Comparison of ENCODE assay signal across 2 cellular contexts in the genomic region with DNA sequence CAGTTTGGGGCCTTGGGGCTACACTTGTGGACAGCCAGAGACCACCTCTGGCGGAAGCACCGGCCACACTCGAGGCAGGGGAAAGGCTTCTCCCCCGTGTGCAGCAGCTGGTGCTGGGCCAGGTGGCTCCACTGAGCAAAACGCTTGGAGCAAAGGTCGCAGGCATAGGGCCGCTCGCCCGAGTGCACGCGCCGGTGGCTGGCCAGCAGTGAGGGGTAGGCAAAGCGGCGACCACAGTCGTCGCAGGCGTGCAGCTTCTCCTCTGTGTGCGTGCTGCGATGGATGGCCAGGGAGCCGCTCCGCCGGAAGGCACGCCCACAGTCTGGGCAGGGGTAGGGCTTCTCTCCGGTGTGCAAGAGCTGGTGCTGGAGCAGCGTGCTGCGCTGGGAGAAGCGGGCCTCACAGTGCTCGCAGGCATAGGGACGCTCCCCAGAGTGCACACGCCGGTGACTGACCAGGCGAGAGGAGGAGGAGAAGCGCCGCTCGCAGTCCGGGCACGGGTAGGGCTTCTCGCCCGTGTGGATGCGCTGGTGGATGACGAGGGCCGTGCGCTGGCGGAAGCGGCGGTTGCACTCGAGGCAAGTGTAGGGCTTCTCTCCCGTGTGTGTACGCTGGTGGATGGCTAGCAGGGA.
A peak's percentile ranks its signal among the peaks of the same experiment; 100 is the strongest.
TF ChIP-seq lines count a peak whose summit lies in the region.

No MANE protein-coding gene starts in this region.

TF ChIP-seq in HEK293, 187 proteins besides CTCF, POLR2A, EP300 and RAD21:
- TF ChIP-seq BCL11A (tag by site-specific recombination; IDR thresholded peaks at IDR 0.05; ENCODE audit: low read depth) (no peak), ZNF600 (tag by site-specific recombination; IDR thresholded peaks at IDR 0.05) (peak; percentile 34; the same call in 1 of the 2 replicates), ZNF214 (tag by site-specific recombination; IDR thresholded peaks at IDR 0.05; ENCODE audit: borderline replicate concordance) (no peak), ZNF2 (tag by site-specific recombination; IDR thresholded peaks at IDR 0.05) (0 out of 2 replicates have a peak, but pooled peaks have one; percentile 26), ZNF558 (tag by site-specific recombination; IDR thresholded peaks at IDR 0.05) (no peak)

TF ChIP-seq in GM12878, 131 proteins besides CTCF, POLR2A, EP300 and RAD21:
- TF ChIP-seq CHD4 (IDR thresholded peaks at IDR 0.05) = no peak
- TF ChIP-seq, protein P1, sequence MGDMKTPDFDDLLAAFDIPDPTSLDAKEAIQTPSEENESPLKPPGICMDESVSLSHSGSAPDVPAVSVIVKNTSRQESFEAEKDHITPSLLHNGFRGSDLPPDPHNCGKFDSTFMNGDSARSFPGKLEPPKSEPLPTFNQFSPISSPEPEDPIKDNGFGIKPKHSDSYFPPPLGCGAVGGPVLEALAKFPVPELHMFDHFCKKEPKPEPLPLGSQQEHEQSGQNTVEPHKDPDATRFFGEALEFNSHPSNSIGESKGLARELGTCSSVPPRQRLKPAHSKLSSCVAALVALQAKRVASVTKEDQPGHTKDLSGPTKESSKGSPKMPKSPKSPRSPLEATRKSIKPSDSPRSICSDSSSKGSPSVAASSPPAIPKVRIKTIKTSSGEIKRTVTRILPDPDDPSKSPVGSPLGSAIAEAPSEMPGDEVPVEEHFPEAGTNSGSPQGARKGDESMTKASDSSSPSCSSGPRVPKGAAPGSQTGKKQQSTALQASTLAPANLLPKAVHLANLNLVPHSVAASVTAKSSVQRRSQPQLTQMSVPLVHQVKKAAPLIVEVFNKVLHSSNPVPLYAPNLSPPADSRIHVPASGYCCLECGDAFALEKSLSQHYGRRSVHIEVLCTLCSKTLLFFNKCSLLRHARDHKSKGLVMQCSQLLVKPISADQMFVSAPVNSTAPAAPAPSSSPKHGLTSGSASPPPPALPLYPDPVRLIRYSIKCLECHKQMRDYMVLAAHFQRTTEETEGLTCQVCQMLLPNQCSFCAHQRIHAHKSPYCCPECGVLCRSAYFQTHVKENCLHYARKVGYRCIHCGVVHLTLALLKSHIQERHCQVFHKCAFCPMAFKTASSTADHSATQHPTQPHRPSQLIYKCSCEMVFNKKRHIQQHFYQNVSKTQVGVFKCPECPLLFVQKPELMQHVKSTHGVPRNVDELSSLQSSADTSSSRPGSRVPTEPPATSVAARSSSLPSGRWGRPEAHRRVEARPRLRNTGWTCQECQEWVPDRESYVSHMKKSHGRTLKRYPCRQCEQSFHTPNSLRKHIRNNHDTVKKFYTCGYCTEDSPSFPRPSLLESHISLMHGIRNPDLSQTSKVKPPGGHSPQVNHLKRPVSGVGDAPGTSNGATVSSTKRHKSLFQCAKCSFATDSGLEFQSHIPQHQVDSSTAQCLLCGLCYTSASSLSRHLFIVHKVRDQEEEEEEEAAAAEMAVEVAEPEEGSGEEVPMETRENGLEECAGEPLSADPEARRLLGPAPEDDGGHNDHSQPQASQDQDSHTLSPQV (IDR thresholded peaks at IDR 0.05) = no peak
- no peak for TF ChIP-seq IKZF2 (IDR thresholded peaks at IDR 0.05)
- no peak for TF ChIP-seq SREBF2 (IDR thresholded peaks at IDR 0.05; ENCODE audit: low read length)
- no peak for TF ChIP-seq SPI1 (IDR thresholded peaks at IDR 0.05; ENCODE audit: borderline replicate concordance, insufficient read depth, low read depth, low read length)
- no peak for TF ChIP-seq JUND (IDR thresholded peaks at IDR 0.05; ENCODE audit: low read depth, low read length)
- TF ChIP-seq POLR2AphosphoS5 (IDR thresholded peaks at IDR 0.05; ENCODE audit: low read length) = no peak
- no peak for TF ChIP-seq IRF4 (IDR thresholded peaks at IDR 0.05; ENCODE audit: low read depth, low read length)
- TF ChIP-seq BMI1 (IDR thresholded peaks at IDR 0.05; ENCODE audit: borderline replicate concordance) = no peak
- no peak for TF ChIP-seq POU2F2 (IDR thresholded peaks at IDR 0.05; ENCODE audit: borderline replicate concordance, low read depth, low read length)
- TF ChIP-seq SUZ12 (IDR thresholded peaks at IDR 0.05; ENCODE audit: unreplicated experiment) = no peak
- TF ChIP-seq NFYA (IDR thresholded peaks at IDR 0.05; ENCODE audit: borderline replicate concordance, low read depth, low read length) = no peak
- no peak for TF ChIP-seq NR2C1 (IDR thresholded peaks at IDR 0.05)
